In genomic region chr11:69360606-69361005, GRCh38 we compare ENCODE assay signal across 21 cellular contexts.
DNase-seq lines count a peak whose midpoint lies in the region; ATAC-seq and TF ChIP-seq lines count a peak whose summit lies in the region.
"Had no signal": no experiment of that assay in that cellular context is flagged by ENCODE, and none has a peak within 500 bp of the region (broad histone marks: within the 10 kb centered on the region; RNA-seq: fewer than 3 reads in every experiment).

No MANE protein-coding gene starts in this region.

- CTCF ChIA-PET in activated B cell treated with CpG ODN at 0.5 μM for 24 hours (lab: Charles Lee), result no interaction called here

- no peak overlapping the region for H3K4me3 Mint-ChIP-seq in activated B cell treated with CpG ODN at 0.5 μM for 24 hours
- H3K4me3 Mint-ChIP-seq: activated CD4-positive, alpha-beta T cell treated with anti-CD3 and anti-CD28 coated beads, Interleukin-2, amount 10 ng/mL, durations not matched to agents 7 days and 5 days; activated naive CD4-positive, alpha-beta T cell treated with anti-CD3 and anti-CD28 coated beads, Interleukin-2, amount 10 ng/mL, durations not matched to agents 7 days and 5 days; CD4-positive, CD25-positive, alpha-beta regulatory T cell; stimulated activated effector memory CD8-positive, alpha-beta T cell treated with anti-CD3 and anti-CD28 coated beads, Interleukin-12 subunit alpha, Interleukin-12 subunit beta, amount 100 ng/mL, for 72 hours had no signal

- H3K9me3 ChIP-seq in right atrium auricular region, result peaks cover 0 to 9% of the 10 kb centered on the region in 2 donors
- peaks cover 0 to 15% (median 9%) of the 10 kb centered on the region in 11 donors for H3K9me3 ChIP-seq in heart right ventricle
- H3K9me3 ChIP-seq in subcutaneous abdominal adipose tissue (ENCODE audit: control insufficient read depth in 5 of 5, low read length in 5 of 5), result peaks cover 0 to 11% (median 6%) of the 10 kb centered on the region in 5 donors

- H3K36me3 ChIP-seq in right atrium auricular region (no peaks in the 10 kb centered on the region), heart right ventricle (no peaks in the 10 kb centered on the region), subcutaneous abdominal adipose tissue (ENCODE audit: control insufficient read depth in 5 of 5, insufficient read depth in 5 of 5, low read length in 5 of 5) (no peaks in the 10 kb centered on the region)
- H3K36me3 ChIP-seq: left lung, SJCRH30 had no signal

- H3K9me3 Mint-ChIP-seq in activated B cell treated with CpG ODN at 0.5 μM for 24 hours, result peaks cover 2% of the 10 kb centered on the region
- H3K9me3 Mint-ChIP-seq: stimulated activated effector memory CD8-positive, alpha-beta T cell treated with anti-CD3 and anti-CD28 coated beads, Interleukin-12 subunit alpha, Interleukin-12 subunit beta, amount 100 ng/mL, for 72 hours had no signal

- POLR2A ChIA-PET in activated B cell treated with CpG ODN at 0.5 μM for 24 hours (lab: Charles Lee), result no interaction called here

- H3K27me3 Mint-ChIP-seq in activated B cell treated with CpG ODN at 0.5 μM for 24 hours, result no peaks in the 10 kb centered on the region

- H3K36me3 Mint-ChIP-seq in activated B cell treated with CpG ODN at 0.5 μM for 24 hours (ENCODE audit: low read depth), result no peaks in the 10 kb centered on the region
- H3K36me3 Mint-ChIP-seq: activated naive CD4-positive, alpha-beta T cell treated with anti-CD3 and anti-CD28 coated beads, Interleukin-2, amount 10 ng/mL, durations not matched to agents 7 days and 5 days; CD4-positive, CD25-positive, alpha-beta regulatory T cell had no signal

- no peaks in the 10 kb centered on the region for H3K4me1 ChIP-seq in right atrium auricular region
- H3K4me1 ChIP-seq in heart right ventricle, result no peaks in the 10 kb centered on the region
- peaks cover 0 to 37% (median 21%) of the 10 kb centered on the region in 5 donors for H3K4me1 ChIP-seq in subcutaneous abdominal adipose tissue (ENCODE audit: control insufficient read depth in 5 of 5, insufficient read depth in 5 of 5, low read length in 5 of 5)
- H3K4me1 ChIP-seq: left lung had no signal

- H3K4me3 ChIP-seq in right atrium auricular region (no peak overlapping the region), heart right ventricle (no peak overlapping the region), subcutaneous abdominal adipose tissue (ENCODE audit: low read depth in 1 of 5, low read length in 5 of 5) (no peak overlapping the region)
- H3K4me3 ChIP-seq: GM12878, left lung, SJCRH30 had no signal

- H3K27me3 ChIP-seq in right atrium auricular region (no peaks in the 10 kb centered on the region), heart right ventricle (no peaks in the 10 kb centered on the region), subcutaneous abdominal adipose tissue (ENCODE audit: control insufficient read depth in 5 of 5, insufficient read depth in 4 of 5, low read length in 5 of 5) (no peaks in the 10 kb centered on the region)
- H3K27me3 ChIP-seq: left lung, SJCRH30 had no signal

- H3K27ac ChIP-seq in right atrium auricular region, result no peak overlapping the region
- no peak overlapping the region for H3K27ac ChIP-seq in heart right ventricle
- H3K27ac ChIP-seq in subcutaneous abdominal adipose tissue (ENCODE audit: low read depth, low read length), result peak overlapping the region; percentile 51
- H3K27ac ChIP-seq: left lung, SJCRH30 had no signal

- no peak overlapping the region for H3K27ac Mint-ChIP-seq in activated B cell treated with CpG ODN at 0.5 μM for 24 hours
- H3K27ac Mint-ChIP-seq: activated CD4-positive, alpha-beta T cell treated with anti-CD3 and anti-CD28 coated beads, Interleukin-2, amount 10 ng/mL, durations not matched to agents 7 days and 5 days; activated naive CD4-positive, alpha-beta T cell treated with anti-CD3 and anti-CD28 coated beads, Interleukin-2, amount 10 ng/mL, durations not matched to agents 7 days and 5 days; CD4-positive, CD25-positive, alpha-beta regulatory T cell; stimulated activated effector memory CD8-positive, alpha-beta T cell treated with anti-CD3 and anti-CD28 coated beads, Interleukin-12 subunit alpha, Interleukin-12 subunit beta, amount 100 ng/mL, for 72 hours had no signal

- intact Hi-C loops in heart right ventricle (cut with DNase I), result loop anchor here in 1 of 10 donors (1.0 kb wide), 1 partner anchor 22 kb away; no protein-coding TSS in a partner anchor
- intact Hi-C loops in activated B cell treated with CpG ODN at 0.5 μM for 24 hours (cut with micrococcal nuclease), result no loop called here

- WGBS in heart right ventricle, 2 donors, result 92 to 95% methylated on average over 3 of the region's 3 CpGs

- DNase-seq in right atrium auricular region (ENCODE audit: low spot score), result peak; percentile 34
- DNase-seq in heart right ventricle, result no peak
- DNase-seq in activated B cell treated with CpG ODN at 0.5 μM for 24 hours, result peak; percentile 2
- peak; percentile 44 for DNase-seq in left lobe of liver (ENCODE audit: low spot score)
- no peak for DNase-seq in NCI-H1930 (lab: John Stamatoyannopoulos, UW)
- no peak for DNase-seq in midbrain (lab: John Stamatoyannopoulos, UW)
- no peak for DNase-seq in T-helper 9 cell
- DNase-seq: activated CD4-positive, alpha-beta T cell treated with anti-CD3 and anti-CD28 coated beads, Interleukin-2, amount 10 ng/mL, durations not matched to agents 7 days and 5 days; activated T-cell treated with anti-CD3 and anti-CD28 coated beads for 4 hours; CD4-positive, CD25-positive, alpha-beta regulatory T cell; DMS53; KG1; left lung; NCI-H1694; PC-3; right cardiac atrium; SJCRH30 had no signal

- TF ChIP-seq CTCF in right atrium auricular region (IDR thresholded peaks at IDR 0.05) (no peak), heart right ventricle (IDR thresholded peaks at IDR 0.05) (no peak), activated B cell treated with CpG ODN at 0.5 μM for 24 hours (IDR thresholded peaks at IDR 0.05) (no peak)

- ATAC-seq in heart right ventricle (no peak), activated B cell treated with CpG ODN at 0.5 μM for 24 hours (ENCODE audit: low read depth) (no peak), left lobe of liver (peak; percentile 8)
- ATAC-seq: GM12878; left lung; PC-3; stimulated activated effector memory CD8-positive, alpha-beta T cell treated with anti-CD3 and anti-CD28 coated beads, Interleukin-12 subunit alpha, Interleukin-12 subunit beta, amount 100 ng/mL, for 72 hours had no signal

- H3K9ac ChIP-seq in subcutaneous abdominal adipose tissue (ENCODE audit: low read length in 5 of 5), result peak overlapping the region in 1 of 5 donors; percentile 74

- H3K4me1 Mint-ChIP-seq in activated B cell treated with CpG ODN at 0.5 μM for 24 hours, result no peaks in the 10 kb centered on the region
- H3K4me1 Mint-ChIP-seq: activated CD4-positive, alpha-beta T cell treated with anti-CD3 and anti-CD28 coated beads, Interleukin-2, amount 10 ng/mL, durations not matched to agents 7 days and 5 days; activated naive CD4-positive, alpha-beta T cell treated with anti-CD3 and anti-CD28 coated beads, Interleukin-2, amount 10 ng/mL, durations not matched to agents 7 days and 5 days; CD4-positive, CD25-positive, alpha-beta regulatory T cell; stimulated activated effector memory CD8-positive, alpha-beta T cell treated with anti-CD3 and anti-CD28 coated beads, Interleukin-12 subunit alpha, Interleukin-12 subunit beta, amount 100 ng/mL, for 72 hours had no signal

Comparison
In these comparisons a context has a peak if more than half of its experiments do, and no peak if none do; other contexts are left out.
1. DNase-seq: peak in right atrium auricular region (single experiment), activated B cell treated with CpG ODN at 0.5 μM for 24 hours (single experiment) and left lobe of liver (single experiment); none in heart right ventricle (0 of 2), NCI-H1930 (0 of 2), midbrain (single experiment) and T-helper 9 cell (single experiment).